ENCODE assay signal across 8 cellular contexts in genomic region chr11:43880640-43881159, GRCh38. TPM values are rescaled to one million over a fixed set of nuclear protein-coding genes. Genes with fewer than 3 reads are reported as not detected.
DNase-seq lines count a peak whose midpoint lies in the region; ATAC-seq, FAIRE-seq and TF ChIP-seq lines count a peak whose summit lies in the region.

Gene ALKBH3, plus strand, starts transcription at chr11:43880831. Its CDS starts 1,822 bp downstream, at chr11:43882653.

- ATAC-seq in HG02623 (IDR thresholded peaks at IDR 0.05; ENCODE audit: unreplicated experiment) (peak; percentile 98), Right ventricle myocardium superior (ENCODE audit: poor library complexity) (peak; percentile 100), pancreas (peak; percentile 100)

- intact Hi-C loops in Right ventricle myocardium superior (cut with DNase I): no loop called here
- intact Hi-C loops in pancreas (cut with DNase I): no loop called here

- H3K9me3 ChIP-seq in pancreas: no peaks in the 10 kb centered on the region
- no peaks in the 10 kb centered on the region for H3K9me3 ChIP-seq in thymus (ENCODE audit: control insufficient read depth)

- H3K27ac ChIP-seq in pancreas (no peak within 1 kb of the TSS), thymus (ENCODE audit: low read depth) (peak within 1 kb of the TSS; percentile 36)

- H3K4me1 ChIP-seq in pancreas (peaks cover 0 to 12% (median 4%) of the 10 kb centered on the region in 3 donors), thymus (ENCODE audit: control insufficient read depth, insufficient read depth, low read length) (peaks cover 9% of the 10 kb centered on the region)

- DNase-seq in NCI-H1105 treated with DMSO at 0.1 percent for 48 hours (lab: John Stamatoyannopoulos, UW): peak; percentile 88
- DNase-seq in SW480 (ENCODE audit: low spot score): peak; percentile 94
- DNase-seq in activated naive CD8-positive, alpha-beta T cell treated with anti-CD3 and anti-CD28 coated beads, Interleukin-2, amount 50 U/mL, for 16 hours (ENCODE audit: low read depth, low spot score): peak; percentile 85
- DNase-seq in Right ventricle myocardium superior: peak; percentile 96
- peak; percentile 87 to 97 (median 90) for DNase-seq in pancreas

- H3K36me3 ChIP-seq in pancreas (peaks cover 0 to 8% (median 0%) of the 10 kb centered on the region in 3 donors), thymus (ENCODE audit: control insufficient read depth, insufficient read depth) (peaks cover 3% of the 10 kb centered on the region)

- peak; percentile 32 for TF ChIP-seq POLR2A in GM10847 (IDR thresholded peaks at IDR 0.05; ENCODE audit: extremely low read depth, insufficient read length)

- TF ChIP-seq CTCF in pancreas (IDR thresholded peaks at IDR 0.05): no peak

- FAIRE-seq in pancreas (lab: Jason Lieb, UNC): no peak

- no peaks in the 10 kb centered on the region for H3K27me3 ChIP-seq in pancreas
- H3K27me3 ChIP-seq in thymus (ENCODE audit: control insufficient read depth, insufficient read depth): no peaks in the 10 kb centered on the region

- WGBS in pancreas, 2 donors: 0 to 1% methylated on average over 36 of the region's 36 CpGs
- 1% methylated on average over 36 of the region's 36 CpGs for WGBS in thymus

- H3K4me3 ChIP-seq in pancreas: peak within 1 kb of the TSS; percentile 64 to 85 (median 70)
- H3K4me3 ChIP-seq in thymus (ENCODE audit: low read length): peak within 1 kb of the TSS; percentile 84

RNA-seq across cellular contexts. Expression of gene ALKBH3, which starts in this region (rescaled TPM):
- total RNA-seq in Right ventricle myocardium superior (14.7 TPM), pancreas (10 to 100 TPM; 13.9 to 20.1 (median 17.0) TPM)
- polyA plus RNA-seq in pancreas (10 to 100 TPM; 22.5 to 29.1 TPM), thymus (33.5 TPM)
